12 cellular contexts compared by ENCODE assay signal in genomic region chr1:17572264-17572985, GRCh38. TPM values are rescaled to one million over a fixed set of nuclear protein-coding genes. Genes with fewer than 3 reads are reported as not detected.
A peak's percentile ranks its signal among the peaks of the same experiment; 100 is the strongest.
DNase-seq lines count a peak whose midpoint lies in the region; ATAC-seq, FAIRE-seq and TF ChIP-seq lines count a peak whose summit lies in the region.
"Had no signal": no experiment of that assay in that cellular context is flagged by ENCODE, and none has a peak within 500 bp of the region (broad histone marks: within the 10 kb centered on the region; RNA-seq: fewer than 3 reads in every experiment).

No MANE protein-coding gene starts in this region.

- H3K27ac Mint-ChIP-seq in naive thymus-derived CD4-positive, alpha-beta T cell, result no peak overlapping the region

- no peak for TF ChIP-seq EP300 in H1 (IDR thresholded peaks at IDR 0.05; ENCODE audit: borderline replicate concordance in 1 of 2, low read depth in 2 of 2, low read length in 2 of 2)

- peak overlapping the region; percentile 85; the same call in 1 of the 2 replicates for H2AK5ac ChIP-seq in H1 (ENCODE audit: low read depth, low read length)

- no peaks in the 10 kb centered on the region for H3K36me3 ChIP-seq in H1 (ENCODE audit: control insufficient read depth in 2 of 4, insufficient read depth in 4 of 4, low read length in 3 of 4)
- H3K36me3 ChIP-seq in osteoblast (ENCODE audit: insufficient read depth, low read length), result no peaks in the 10 kb centered on the region
- H3K36me3 ChIP-seq in naive thymus-derived CD4-positive, alpha-beta T cell (ENCODE audit: control insufficient read depth in 2 of 3, insufficient read depth in 3 of 3, low read length in 3 of 3), result no peaks in the 10 kb centered on the region

- H3K4me3 Mint-ChIP-seq in naive thymus-derived CD4-positive, alpha-beta T cell, result no peak overlapping the region

- CTCF ChIA-PET in H1 (lab: Charles Lee; ENCODE audit: partially characterized antibody), result interaction anchor here (0.8 to 86.2 kb wide), 27 partner anchors 13 to 1009 kb away, joined by 3 to 1640 read pairs (median 5); partner anchors contain the start of gene PADI6
- CTCF ChIA-PET in naive thymus-derived CD4-positive, alpha-beta T cell (lab: Charles Lee), result no interaction called here

- no peak overlapping the region for H4K8ac ChIP-seq in H1 (ENCODE audit: extremely low read depth, insufficient read depth, low read length)

- H2BK120ac ChIP-seq in H1 (replicated peaks; ENCODE audit: low read depth, low read length), result peak overlapping the region; percentile 59

- peak overlapping the region; percentile 83 for H2BK5ac ChIP-seq in H1 (ENCODE audit: low read depth, low read length)

- no peak for TF ChIP-seq POLR2A in H1 (IDR thresholded peaks at IDR 0.05; ENCODE audit: control extremely low read depth in 1 of 2, low read depth in 2 of 2, low read length in 2 of 2)

- H3K27me3 ChIP-seq in H1 (replicated peaks in 1 of 4; ENCODE audit: control insufficient read depth in 3 of 4, extremely low read depth in 1 of 4, insufficient read depth in 3 of 4, low read length in 3 of 4), result no peaks in the 10 kb centered on the region
- H3K27me3 ChIP-seq in osteoblast (ENCODE audit: insufficient read depth, low read length), result no peaks in the 10 kb centered on the region
- H3K27me3 ChIP-seq in naive thymus-derived CD4-positive, alpha-beta T cell (ENCODE audit: control insufficient read depth in 2 of 2, insufficient read depth in 2 of 2, low read length in 2 of 2), result no peaks in the 10 kb centered on the region

- H3K4me1 ChIP-seq in H1 (replicated peaks in 1 of 4; ENCODE audit: control insufficient read depth in 3 of 4, insufficient read depth in 4 of 4, low read length in 3 of 4), result peaks cover 19 to 78% (median 57%) of the 10 kb centered on the region in 4 experiments
- H3K4me1 ChIP-seq in osteoblast (ENCODE audit: insufficient read depth, low read length), result peaks cover 28% of the 10 kb centered on the region
- no peaks in the 10 kb centered on the region for H3K4me1 ChIP-seq in naive thymus-derived CD4-positive, alpha-beta T cell (ENCODE audit: control insufficient read depth in 2 of 2, insufficient read depth in 2 of 2, low read length in 2 of 2)

- TF ChIP-seq CTCF in GM12872 (IDR thresholded peaks at IDR 0.05; ENCODE audit: insufficient read depth, low read depth, low read length), result peak; percentile 56
- peak in 2 of 3 experiments; percentile 83 to 85; a peak in 3 of 4 replicates for TF ChIP-seq CTCF in H1 (IDR thresholded peaks at IDR 0.05; ENCODE audit: control extremely low read depth in 1 of 3, insufficient read depth in 1 of 3, low read depth in 1 of 3, low read length in 3 of 3)
- no peak for TF ChIP-seq CTCF in osteoblast (IDR thresholded peaks at IDR 0.05; ENCODE audit: extremely low read depth, low read depth, low read length)

- H3K79me2 ChIP-seq in H1 (ENCODE audit: control insufficient read depth in 1 of 2, insufficient read depth in 2 of 2, low read length in 2 of 2) (peaks cover 5 to 94% of the 10 kb centered on the region in 2 experiments; a peak in 3 of 4 replicates), osteoblast (ENCODE audit: insufficient read depth, low read length) (peaks cover 83% of the 10 kb centered on the region)

- H2BK12ac ChIP-seq in H1 (ENCODE audit: low read depth, low read length), result peak overlapping the region; percentile 78; the same call in 1 of the 2 replicates

- no peak for ATAC-seq in naive thymus-derived CD4-positive, alpha-beta T cell
- ATAC-seq in HG03521 (IDR thresholded peaks at IDR 0.05; ENCODE audit: unreplicated experiment), result no peak
- ATAC-seq: activated naive CD4-positive, alpha-beta T cell treated with anti-CD3 and anti-CD28 coated beads, Interleukin-2, amount 50 U/mL, for 72 hours had no signal

- peak; percentile 10 for DNase-seq in Jurkat, Clone E6-1 (ENCODE audit: low read depth, low spot score)
- no peak for DNase-seq in H1 (ENCODE audit: low read depth in 1 of 2, low spot score in 2 of 2)
- peak; percentile 71 for DNase-seq in osteoblast (ENCODE audit: insufficient read length, low spot score, missing footprints)
- DNase-seq in naive thymus-derived CD4-positive, alpha-beta T cell, result no peak
- DNase-seq in cerebellar cortex (ENCODE audit: low spot score), result no peak
- DNase-seq in superior temporal gyrus (ENCODE audit: extremely low spot score), result no peak
- DNase-seq: GF-D8, NCI-H2171 had no signal

- peak overlapping the region; percentile 63 for H4K5ac ChIP-seq in H1 (ENCODE audit: insufficient read length, low read depth, low read length)

- no peak overlapping the region for H3K4me3 ChIP-seq in Jurkat, Clone E6-1 (ENCODE audit: low read length)
- H3K4me3 ChIP-seq in H1 (ENCODE audit: extremely low read depth in 1 of 4, insufficient read depth in 2 of 4, low read depth in 3 of 4, low read length in 4 of 4) (peak overlapping the region in 1 of 4 experiments; percentile 5; a peak in 1 of 8 replicates), osteoblast (ENCODE audit: insufficient read depth, low read length) (no peak overlapping the region)
- no peak overlapping the region for H3K4me3 ChIP-seq in naive thymus-derived CD4-positive, alpha-beta T cell (ENCODE audit: low read length)

- peak overlapping the region; percentile 37 to 59; a peak in 2 of 4 replicates for H3K4me2 ChIP-seq in H1 (ENCODE audit: insufficient read depth in 1 of 2, low read depth in 2 of 2, low read length in 2 of 2)
- H3K4me2 ChIP-seq in osteoblast (ENCODE audit: insufficient read depth, low read length), result no peak overlapping the region

- peak overlapping the region; percentile 67; the same call in 1 of the 2 replicates for H2BK20ac ChIP-seq in H1 (ENCODE audit: low read length)

- H3K36me3 Mint-ChIP-seq in naive thymus-derived CD4-positive, alpha-beta T cell, result no peaks in the 10 kb centered on the region
- H3K36me3 Mint-ChIP-seq: activated naive CD4-positive, alpha-beta T cell treated with anti-CD3 and anti-CD28 coated beads, Interleukin-2, amount 50 U/mL, for 72 hours had no signal

- H4K20me1 ChIP-seq in H1 (replicated peaks in 1 of 2; ENCODE audit: control insufficient read depth in 1 of 2, insufficient read depth in 2 of 2, low read length in 2 of 2), result peaks cover 5 to 9% of the 10 kb centered on the region in 2 experiments
- H4K20me1 ChIP-seq in osteoblast (ENCODE audit: insufficient read depth, low read length), result peaks cover 33% of the 10 kb centered on the region

- TF ChIP-seq RAD21 in H1 (IDR thresholded peaks at IDR 0.05 in 1 of 2, conservative IDR thresholded peaks at IDR 0.05 in 1 of 2; ENCODE audit: low read depth in 2 of 2, low read length in 2 of 2), result peak; percentile 69 to 80

- POLR2A ChIA-PET in H1 (lab: Charles Lee; ENCODE audit: partially characterized antibody), result interaction anchor here (1.2 to 10.3 kb wide), 12 partner anchors 10 to 133 kb away, joined by 3 to 102 read pairs (median 4); partner anchors contain the start of genes ARHGEF10L and RCC2
- POLR2A ChIA-PET in naive thymus-derived CD4-positive, alpha-beta T cell (lab: Charles Lee), result no interaction called here

- H3K14ac ChIP-seq in H1 (ENCODE audit: insufficient read length), result no peak overlapping the region

- WGBS in H1 (ENCODE audit: extremely low coverage in 1 of 2, insufficient coverage in 1 of 2, insufficient read length in 1 of 2, insufficient replicate concordance in 2 of 2, low coverage in 1 of 2, low lambda C conversion rate in 2 of 2, missing lambda C conversion rate in 1 of 2), 2 experiments, result 72% methylated on average over 9 of the region's 9 CpGs; no CpG with 5 or more reads in 1 of the 2 experiments

- H3K79me1 ChIP-seq in H1 (ENCODE audit: low read depth, low read length), result peaks cover 38% of the 10 kb centered on the region

- no peaks in the 10 kb centered on the region for H3K9me3 ChIP-seq in H1 (ENCODE audit: insufficient read depth in 2 of 2, low read depth in 1 of 2, low read length in 1 of 2)
- H3K9me3 ChIP-seq in osteoblast (ENCODE audit: low read depth, low read length), result no peaks in the 10 kb centered on the region
- no peaks in the 10 kb centered on the region for H3K9me3 ChIP-seq in naive thymus-derived CD4-positive, alpha-beta T cell (ENCODE audit: control insufficient read depth in 2 of 3, low read length in 3 of 3)

- peak overlapping the region; percentile 88 for H3K4ac ChIP-seq in H1 (replicated peaks; ENCODE audit: insufficient read length, low read depth, low read length)

- peak; percentile 81 for FAIRE-seq in H1 (lab: Jason Lieb, UNC)
- FAIRE-seq: TTC549 had no signal

- peaks cover 0 to 2% (median 0%) of the 10 kb centered on the region in 11 donors for H3K9me3 Mint-ChIP-seq in naive thymus-derived CD4-positive, alpha-beta T cell
- H3K9me3 Mint-ChIP-seq: activated naive CD4-positive, alpha-beta T cell treated with anti-CD3 and anti-CD28 coated beads, Interleukin-2, amount 50 U/mL, for 72 hours had no signal

- no peak overlapping the region for H3K56ac ChIP-seq in H1 (replicated peaks; ENCODE audit: insufficient read length, low read depth, low read length)

- peaks cover 0 to 2% (median 0%) of the 10 kb centered on the region in 7 donors for H3K4me1 Mint-ChIP-seq in naive thymus-derived CD4-positive, alpha-beta T cell

- H2AFZ ChIP-seq in H1 (ENCODE audit: low read length) (no peak overlapping the region), osteoblast (ENCODE audit: low read length) (no peak overlapping the region)

- no peak overlapping the region for H3K27ac ChIP-seq in H1 (ENCODE audit: low read depth, low read length)
- no peak overlapping the region for H3K27ac ChIP-seq in osteoblast (ENCODE audit: low read depth, low read length)
- H3K27ac ChIP-seq in naive thymus-derived CD4-positive, alpha-beta T cell (ENCODE audit: low read depth, low read length), result no peak overlapping the region

- H2BK15ac ChIP-seq in H1 (ENCODE audit: low read length), result peak overlapping the region; percentile 92

- peak overlapping the region; percentile 92 for H3K18ac ChIP-seq in H1 (ENCODE audit: extremely low read depth, low read length)

- 0 out of 2 replicates have a peak, but pooled peaks cover 2% of the 10 kb centered on the region for H3K23me2 ChIP-seq in H1 (ENCODE audit: low read depth, low read length)

- peaks cover 0 to 21% (median 9%) of the 10 kb centered on the region in 5 donors for H3K27me3 Mint-ChIP-seq in naive thymus-derived CD4-positive, alpha-beta T cell

- intact Hi-C loops in naive thymus-derived CD4-positive, alpha-beta T cell (cut with micrococcal nuclease), result no loop called here

- H3K9ac ChIP-seq in H1 (replicated peaks in 1 of 4; ENCODE audit: extremely low read depth in 1 of 4, low read depth in 3 of 4, low read length in 3 of 4), result no peak overlapping the region

- H3K23ac ChIP-seq in H1 (ENCODE audit: insufficient read length), result no peak overlapping the region

- H4K91ac ChIP-seq in H1 (replicated peaks; ENCODE audit: insufficient read length, low read length), result peak overlapping the region; percentile 76

RNA-seq across cellular contexts. Expression of gene ARHGEF10L, which starts 32.9 kb away (rescaled TPM):
- 1.7 TPM for polyA plus RNA-seq in Jurkat, Clone E6-1 (2012; ENCODE audit: insufficient read depth, insufficient read length)
- 38.0 and 39.6 TPM in 2 replicates for total RNA-seq in H1 (2021; fragmentation: NEBNext Ultra II Directional; extraction: Animal tissue kit (Norgen Biotek cat#: 25700))
- 33.6 and 55.3 TPM in 2 replicates for polyA plus RNA-seq in H1 (2011; rRNA removed)
- polyA plus RNA-seq in H1 (2011; cell fraction: cytosol; rRNA removed), result 43.2 TPM
- 171 TPM for polyA plus RNA-seq in H1 (2011; cell fraction: nucleus; rRNA removed)
- polyA plus RNA-seq in H1 (2012, experiment 1 of 2), result 23.6 to 37.7 TPM (median 33.8 TPM) in 4 replicates
- polyA plus RNA-seq in H1 (2012, experiment 2 of 2), result 27.2 TPM
- polyA plus RNA-seq in H1 (2013, experiment 1 of 2), result 17.0 TPM
- 16.9 TPM for polyA plus RNA-seq in H1 (2013, experiment 2 of 2)
- 46.7 and 47.4 TPM in 2 replicates for polyA minus RNA-seq in H1 (2011; rRNA and poly(A)+ RNA removed)
- polyA minus RNA-seq in H1 (2011; cell fraction: cytosol; rRNA and poly(A)+ RNA removed), result 33.8 TPM
- 74.8 TPM for polyA minus RNA-seq in H1 (2011; cell fraction: nucleus; rRNA and poly(A)+ RNA removed)
- 33.3 and 39.1 TPM in 2 replicates for total RNA-seq in osteoblast
- 10 to 100 TPM in 1 of 5 experiments, under 1 TPM in 3, not detected in 1; 0.59 to 19.7 (median 0.84) TPM for total RNA-seq in naive thymus-derived CD4-positive, alpha-beta T cell
- not detected for polyA plus RNA-seq in naive thymus-derived CD4-positive, alpha-beta T cell
- total RNA-seq: activated naive CD4-positive, alpha-beta T cell treated with anti-CD3 and anti-CD28 coated beads, Interleukin-2, amount 50 U/mL, for 72 hours had no signal

Comparison
In these comparisons a context has a peak if more than half of its experiments do, and no peak if none do; other contexts are left out.
1. DNase-seq: peak in Jurkat, Clone E6-1 (single experiment) and osteoblast (single experiment); none in H1 (0 of 2), naive thymus-derived CD4-positive, alpha-beta T cell (0 of 9), cerebellar cortex (single experiment) and superior temporal gyrus (single experiment).